In genomic region chr4:44157611-44158277, GRCh38 we compare ENCODE assay signal across 21 cellular contexts.
DNase-seq lines count a peak whose midpoint lies in the region; ATAC-seq, FAIRE-seq and TF ChIP-seq lines count a peak whose summit lies in the region.
"Had no signal": no experiment of that assay in that cellular context is flagged by ENCODE, and none has a peak within 500 bp of the region (broad histone marks: within the 10 kb centered on the region; RNA-seq: fewer than 3 reads in every experiment).

No MANE protein-coding gene starts in this region.

- TF ChIP-seq CTCF in RWPE1 (conservative IDR thresholded peaks at IDR 0.05; ENCODE audit: low read depth) (no peak), endothelial cell of umbilical vein (IDR thresholded peaks at IDR 0.05; ENCODE audit: extremely low read depth in 1 of 2, insufficient read depth in 1 of 2, low read depth in 1 of 2, low read length in 2 of 2) (no peak), retinal pigment epithelial cell (conservative IDR thresholded peaks at IDR 0.05; ENCODE audit: low read depth, low read length) (no peak)

- H3K27me3 ChIP-seq in endothelial cell of umbilical vein (ENCODE audit: control insufficient read depth in 2 of 2, insufficient read depth in 2 of 2, low read length in 2 of 2) (no peaks in the 10 kb centered on the region), Karpas-422 (ENCODE audit: low read length) (no peaks in the 10 kb centered on the region)
- H3K27me3 ChIP-seq: BLaER1 had no signal

- H4K20me1 ChIP-seq in endothelial cell of umbilical vein (replicated peaks; ENCODE audit: control insufficient read depth, extremely low read depth, insufficient read depth, low read length): no peaks in the 10 kb centered on the region
- H4K20me1 ChIP-seq in Karpas-422 (ENCODE audit: insufficient read depth, low read depth, low read length): no peaks in the 10 kb centered on the region
- H4K20me1 ChIP-seq: BLaER1 had no signal

- no peaks in the 10 kb centered on the region for H3K9me3 ChIP-seq in endothelial cell of umbilical vein (replicated peaks; ENCODE audit: control insufficient read depth, insufficient read depth, low read length)
- peaks cover 35% of the 10 kb centered on the region for H3K9me3 ChIP-seq in Karpas-422 (ENCODE audit: low read length)
- H3K9me3 ChIP-seq: BLaER1, thoracic aorta had no signal

- H3K4me1 ChIP-seq in endothelial cell of umbilical vein (ENCODE audit: control insufficient read depth, extremely low read depth, insufficient read depth, low read length) (peaks cover 55% of the 10 kb centered on the region), Karpas-422 (ENCODE audit: low read length) (no peaks in the 10 kb centered on the region)
- H3K4me1 ChIP-seq: BLaER1 had no signal

- CTCF ChIA-PET in RWPE1 (lab: Yijun Ruan, JAX) (interaction anchor here (0.7 kb wide), 1 partner anchor 224 kb away, joined by 3 read pairs; no protein-coding TSS in a partner anchor), endothelial cell of umbilical vein (lab: Charles Lee) (interaction anchor here (1.5 kb wide), 1 partner anchor 10 kb away, joined by 9 read pairs; no protein-coding TSS in a partner anchor)

- no peak overlapping the region for H3K4me3 ChIP-seq in endothelial cell of umbilical vein (replicated peaks in 1 of 3; ENCODE audit: insufficient read depth in 1 of 3, low read depth in 1 of 3, low read length in 3 of 3)
- no peak overlapping the region for H3K4me3 ChIP-seq in retinal pigment epithelial cell (ENCODE audit: low read length)
- no peak overlapping the region for H3K4me3 ChIP-seq in Karpas-422 (ENCODE audit: low read length)
- H3K4me3 ChIP-seq: BLaER1, SK-N-MC, thoracic aorta had no signal

- H3K27ac ChIP-seq in RWPE1 (no peak overlapping the region), endothelial cell of umbilical vein (ENCODE audit: insufficient read depth, low read depth, low read length) (peak overlapping the region; percentile 75), Karpas-422 (ENCODE audit: low read length) (no peak overlapping the region)
- H3K27ac ChIP-seq: BLaER1, thoracic aorta had no signal

- DNase-seq in HS-27A (ENCODE audit: low read depth): peak; percentile 52
- DNase-seq in RWPE1 (ENCODE audit: low spot score): peak; percentile 27
- DNase-seq in endothelial cell of umbilical vein (ENCODE audit: low read depth, low spot score): peak; percentile 71
- peak; percentile 59 for DNase-seq in retinal pigment epithelial cell (ENCODE audit: low read depth)
- no peak for DNase-seq in 8988T
- DNase-seq in Karpas-422: no peak
- DNase-seq in GM12891 (ENCODE audit: insufficient read length, low spot score): no peak
- DNase-seq: activated CD4-positive, alpha-beta T cell treated with anti-CD3 and anti-CD28 coated beads, Interleukin-2, amount 10 ng/mL, durations not matched to agents 7 days and 5 days; activated naive CD4-positive, alpha-beta T cell treated with anti-CD3 and anti-CD28 coated beads, Interleukin-2, amount 50 U/mL, for 16 hours; activated T-cell treated with anti-CD3 and anti-CD28 coated beads for 4 hours; caudate nucleus; DMS79; immature natural killer cell; NCI-H1048; stimulated activated CD4-positive, alpha-beta T cell treated with anti-CD3 and anti-CD28 coated beads, Interleukin-4, amount 100 ng/mL, for 24 hours had no signal

- FAIRE-seq in endothelial cell of umbilical vein (lab: Jason Lieb, UNC) (peak; percentile 44), GM12891 (lab: Jason Lieb, UNC) (no peak)
- FAIRE-seq: endometrium, TTC549 had no signal

- intact Hi-C loops in endothelial cell of umbilical vein (cut with micrococcal nuclease): loop anchor here (1.0 to 10.0 kb wide), 2 partner anchors 7 to 703 kb away; no protein-coding TSS in a partner anchor

- no peaks in the 10 kb centered on the region for H3K36me3 ChIP-seq in endothelial cell of umbilical vein (ENCODE audit: control insufficient read depth in 2 of 2, extremely low read depth in 1 of 2, insufficient read depth in 2 of 2, low read length in 2 of 2)
- no peaks in the 10 kb centered on the region for H3K36me3 ChIP-seq in Karpas-422 (ENCODE audit: insufficient read depth, low read length)
- H3K36me3 ChIP-seq: BLaER1, thoracic aorta had no signal

- H3K9me2 ChIP-seq in Karpas-422 (replicated peaks; ENCODE audit: insufficient read depth, low read length): no peaks in the 10 kb centered on the region

- H3K9ac ChIP-seq in endothelial cell of umbilical vein (replicated peaks; ENCODE audit: extremely low read depth, insufficient read depth, low read length) (peak overlapping the region; percentile 69), Karpas-422 (ENCODE audit: low read length) (no peak overlapping the region)
- H3K9ac ChIP-seq: BLaER1 had no signal

- BruUV-seq in endothelial cell of umbilical vein (replicated peaks; lab: Mats Ljungman, UMichigan): TSS peak; percentile 67

- dilution Hi-C loops in endothelial cell of umbilical vein (cut with MboI; ENCODE audit: extremely low pct_ligation_motif_present, low sequenced_read_pairs): no loop called here

- ATAC-seq in activated CD4-positive, CD25-positive, alpha-beta regulatory T cell treated with anti-CD3 and anti-CD28 coated beads, Interleukin-2, amount 50 U/mL, for 24 hours: no peak

- POLR2A ChIA-PET in RWPE1 (lab: Yijun Ruan, JAX; ENCODE audit: low non-redundant PET): no interaction called here
- POLR2A ChIA-PET in endothelial cell of umbilical vein (lab: Charles Lee): no interaction called here

- TF ChIP-seq POLR2A in endothelial cell of umbilical vein (IDR thresholded peaks at IDR 0.05; ENCODE audit: low read depth, low read length) (no peak), GM12891 (IDR thresholded peaks at IDR 0.05; ENCODE audit: low read depth, low read length) (no peak)

- H3K9me1 ChIP-seq in endothelial cell of umbilical vein (replicated peaks; ENCODE audit: control insufficient read depth, extremely low read depth, insufficient read depth, low read length): no peaks in the 10 kb centered on the region

- H2AFZ ChIP-seq in endothelial cell of umbilical vein (ENCODE audit: low read depth, low read length) (peak overlapping the region; percentile 39), Karpas-422 (ENCODE audit: low read length) (no peak overlapping the region)

- peak overlapping the region; percentile 57 for H3K4me2 ChIP-seq in endothelial cell of umbilical vein (ENCODE audit: insufficient read depth, low read length)
- H3K4me2 ChIP-seq in Karpas-422 (ENCODE audit: low read depth, low read length, poor library complexity, severe bottlenecking): no peak overlapping the region
- H3K4me2 ChIP-seq: BLaER1 had no signal

- H3K79me2 ChIP-seq in endothelial cell of umbilical vein (ENCODE audit: control insufficient read depth, insufficient read depth, low read length) (no peaks in the 10 kb centered on the region), Karpas-422 (ENCODE audit: low read length) (no peaks in the 10 kb centered on the region)

TF ChIP-seq in endothelial cell of umbilical vein, 7 proteins besides CTCF, POLR2A, EP300 and RAD21:
- TF ChIP-seq JUN (IDR thresholded peaks at IDR 0.05; ENCODE audit: borderline replicate concordance, insufficient read depth, insufficient read length, low read depth) (peak; percentile 73), POLR2AphosphoS5 (IDR thresholded peaks at IDR 0.05; ENCODE audit: insufficient read depth, low read depth, low read length) (no peak), MAX (IDR thresholded peaks at IDR 0.05; ENCODE audit: insufficient read depth, insufficient read length) (no peak), EZH2 (IDR thresholded peaks at IDR 0.05; ENCODE audit: borderline replicate concordance, low read depth, low read length, severe bottlenecking) (no peak), MYC (IDR thresholded peaks at IDR 0.05; ENCODE audit: low read depth, low read length) (no peak), GATA2 (IDR thresholded peaks at IDR 0.05; ENCODE audit: insufficient read depth, insufficient read length, low read depth, low read length) (peak; percentile 49)

TF ChIP-seq in GM12891, 5 proteins besides CTCF, POLR2A, EP300 and RAD21:
- TF ChIP-seq SPI1 (IDR thresholded peaks at IDR 0.05; ENCODE audit: low read depth, low read length) (no peak), POU2F2 (IDR thresholded peaks at IDR 0.05; ENCODE audit: low read depth, low read length) (no peak), TAF1 (IDR thresholded peaks at IDR 0.05; ENCODE audit: low read depth, low read length) (no peak), POLR2AphosphoS5 (IDR thresholded peaks at IDR 0.05; ENCODE audit: low read depth, low read length) (no peak), PAX5 (IDR thresholded peaks at IDR 0.05; ENCODE audit: insufficient read depth, low read length, severe bottlenecking) (no peak)

Comparison
In these comparisons a context has a peak if more than half of its experiments do, and no peak if none do; other contexts are left out.
1. DNase-seq: peak in HS-27A (single experiment), RWPE1 (single experiment), endothelial cell of umbilical vein (single experiment) and retinal pigment epithelial cell (single experiment); none in 8988T (single experiment), Karpas-422 (single experiment) and GM12891 (single experiment).